ENCODE assay signal across 8 cellular contexts in the genomic region with DNA sequence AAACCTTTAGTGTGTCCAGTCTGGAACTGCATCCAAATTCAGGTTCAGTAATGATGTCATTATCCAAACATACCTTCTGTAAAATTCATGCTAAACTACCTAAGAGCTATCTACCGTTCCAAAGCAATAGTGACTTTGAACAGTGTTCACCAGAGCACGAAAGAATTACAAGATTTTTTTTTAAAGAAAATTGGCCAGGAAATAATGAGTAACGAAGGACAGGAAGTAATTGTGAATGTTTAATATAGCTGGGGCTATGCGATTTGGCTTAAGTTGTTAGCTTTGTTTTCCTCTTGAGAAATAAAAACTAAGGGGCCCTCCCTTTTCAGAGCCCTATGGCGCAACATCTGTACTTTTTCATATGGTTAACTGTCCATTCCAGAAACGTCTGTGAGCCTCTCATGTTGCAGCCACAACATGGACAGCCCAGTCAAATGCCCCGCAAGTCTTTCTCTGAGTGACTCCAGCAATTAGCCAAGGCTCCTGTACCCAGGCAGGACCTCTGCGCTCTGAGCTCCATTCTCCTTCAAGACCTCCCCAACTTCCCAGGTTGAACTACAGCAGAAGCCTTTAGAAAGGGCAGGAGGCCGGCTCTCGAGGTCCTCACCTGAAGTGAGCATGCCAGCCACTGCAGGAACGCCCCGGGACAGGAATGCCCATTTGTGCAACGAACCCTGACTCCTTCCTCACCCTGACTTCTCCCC. TPM values are rescaled to one million over a fixed set of nuclear protein-coding genes. Genes with fewer than 3 reads are reported as not detected.
DNase-seq lines count a peak whose midpoint lies in the region; ATAC-seq and TF ChIP-seq lines count a peak whose summit lies in the region.

No MANE protein-coding gene starts in this region.

- TSS peak; percentile 48 for BruUV-seq in HCT116 (replicated peaks; lab: Mats Ljungman, UMichigan)

- peak overlapping the region; percentile 82 for H2AFZ ChIP-seq in HCT116 (ENCODE audit: low read depth, low read length, poor library complexity, severe bottlenecking)

- H3K27me3 ChIP-seq in HCT116 (ENCODE audit: insufficient read depth, low read length) (no peaks in the 10 kb centered on the region), duodenal mucosa (ENCODE audit: control insufficient read depth in 1 of 2, insufficient read depth in 2 of 2, low read length in 2 of 2) (no peaks in the 10 kb centered on the region), aorta (ENCODE audit: control insufficient read depth in 1 of 2, insufficient read depth in 2 of 2, low read length in 1 of 2) (no peaks in the 10 kb centered on the region)

- CTCF ChIA-PET in HCT116 (lab: Charles Lee), result interaction anchor here (1.0 to 2.3 kb wide), 7 partner anchors 11 to 224 kb away, joined by 3 to 13 read pairs (median 4); no protein-coding TSS in a partner anchor

- intact Hi-C loops in HCT116 (cut with micrococcal nuclease) (no loop called here), aorta (cut with DNase I) (loop anchor here (2.0 to 5.0 kb wide), 5 partner anchors 47 to 153 kb away; a partner anchor contains a TSS)

- in situ Hi-C loops in GM13976 (cut with MboI; ENCODE audit: low sequenced_read_pairs, unreplicated experiment), result no loop called here

- H3K4me3 ChIP-seq in HCT116 (replicated peaks in 1 of 2; ENCODE audit: low read depth in 1 of 2, low read length in 2 of 2) (peak overlapping the region; percentile 73 to 89), duodenal mucosa (ENCODE audit: low read depth in 1 of 2, low read length in 2 of 2) (peak overlapping the region; percentile 89 to 97), mesodermal cell (ENCODE audit: extremely low read depth, insufficient read depth, low read length, poor library complexity, severe bottlenecking) (peak overlapping the region; percentile 88), aorta (ENCODE audit: low read length in 2 of 2) (peak overlapping the region; percentile 56 to 91)

- H3K4me2 ChIP-seq in HCT116 (ENCODE audit: low read length), result peak overlapping the region; percentile 95

- no peak for TF ChIP-seq POLR2A in HCT116 (IDR thresholded peaks at IDR 0.05; ENCODE audit: borderline replicate concordance, extremely low read depth, insufficient read depth, insufficient read length)

- H3K36me3 ChIP-seq in HCT116 (ENCODE audit: control insufficient read depth in 1 of 2, insufficient read depth in 2 of 2, low read length in 2 of 2), result no peaks in the 10 kb centered on the region
- H3K36me3 ChIP-seq in duodenal mucosa (ENCODE audit: control insufficient read depth in 1 of 2, insufficient read depth in 2 of 2, low read length in 2 of 2), result no peaks in the 10 kb centered on the region
- H3K36me3 ChIP-seq in mesodermal cell (ENCODE audit: control insufficient read depth, insufficient read depth, low read length), result no peaks in the 10 kb centered on the region
- H3K36me3 ChIP-seq in aorta (ENCODE audit: control insufficient read depth in 1 of 2, insufficient read depth in 2 of 2, low read length in 1 of 2), result no peaks in the 10 kb centered on the region

- H3K9me2 ChIP-seq in HCT116 (ENCODE audit: insufficient read depth), result no peaks in the 10 kb centered on the region

- POLR2A ChIA-PET in HCT116 (lab: Charles Lee), result interaction anchor here (0.7 kb wide), 1 partner anchor 155 kb away, joined by 4 read pairs; no protein-coding TSS in a partner anchor

- TF ChIP-seq RAD21 in HCT116 (IDR thresholded peaks at IDR 0.05; ENCODE audit: low read depth), result no peak

- no peaks in the 10 kb centered on the region for H4K20me1 ChIP-seq in HCT116 (ENCODE audit: insufficient read depth)

- no peaks in the 10 kb centered on the region for H3K79me2 ChIP-seq in HCT116 (ENCODE audit: insufficient read depth, low read length)

- H3K9me3 ChIP-seq in HCT116 (ENCODE audit: control insufficient read depth in 1 of 2, insufficient read depth in 1 of 2, low read depth in 1 of 2, low read length in 2 of 2) (no peaks in the 10 kb centered on the region), duodenal mucosa (ENCODE audit: control insufficient read depth in 1 of 2, low read length in 2 of 2) (no peaks in the 10 kb centered on the region), mesodermal cell (ENCODE audit: control insufficient read depth, low read length) (no peaks in the 10 kb centered on the region), aorta (ENCODE audit: control insufficient read depth, low read length) (no peaks in the 10 kb centered on the region)

- RAD21 ChIA-PET in HCT116 (lab: Charles Lee; ENCODE audit: low non-redundant PET in 1 of 2, low total read pairs in 2 of 2, uncharacterized antibody in 2 of 2, unreplicated experiment in 2 of 2), result no interaction called here

- WGBS in mesodermal cell (ENCODE audit: insufficient coverage in 2 of 2), 2 experiments, result 44 to 46% methylated on average over 12 of the region's 13 CpGs
- 2 to 3% methylated on average over 13 of the region's 13 CpGs for WGBS in aorta, 2 donors

- TF ChIP-seq CTCF in HCT116 (IDR thresholded peaks at IDR 0.05 in 2 of 3, conservative IDR thresholded peaks at IDR 0.05 in 1 of 3; ENCODE audit: borderline replicate concordance in 1 of 3, insufficient read depth in 1 of 3, low read depth in 2 of 3, low read length in 2 of 3), result no peak
- TF ChIP-seq CTCF in GM13976 (IDR thresholded peaks at IDR 0.05; ENCODE audit: borderline replicate concordance, control extremely low read depth, extremely low read depth, insufficient read depth, missing control alignments), result no peak

- DNase-seq in GF-D8 (lab: John Stamatoyannopoulos, UW), result peak; percentile 42
- no peak for DNase-seq in HCT116 (ENCODE audit: low read depth, low spot score)
- DNase-seq in OCI-M1 (lab: John Stamatoyannopoulos, UW), result peak; percentile 52
- no peak for DNase-seq in aorta
- no peak for DNase-seq in GM13976 (ENCODE audit: low spot score)
- no peak for DNase-seq in stimulated activated naive CD4-positive, alpha-beta T cell treated with Interleukin-2 at 50 U/mL for 16 hours (lab: John Stamatoyannopoulos, UW)

- ATAC-seq in HCT116 (no peak), aorta (ENCODE audit: low FRiP score) (peak; percentile 58)

- peak overlapping the region; percentile 83 for H3K27ac ChIP-seq in HCT116 (ENCODE audit: low read depth, low read length)
- H3K27ac ChIP-seq in duodenal mucosa (ENCODE audit: low read depth, low read length), result peak overlapping the region; percentile 95
- no peak overlapping the region for H3K27ac ChIP-seq in mesodermal cell (ENCODE audit: low read depth, low read length, severe bottlenecking)
- peak overlapping the region; percentile 0 to 64 for H3K27ac ChIP-seq in aorta (ENCODE audit: low read depth in 1 of 2, low read length in 2 of 2)

- peaks cover 0 to 22% of the 10 kb centered on the region in 2 experiments; a peak in 3 of 4 replicates for H3K4me1 ChIP-seq in HCT116 (ENCODE audit: control insufficient read depth in 1 of 2, insufficient read depth in 2 of 2, low read length in 2 of 2)
- H3K4me1 ChIP-seq in duodenal mucosa (ENCODE audit: control insufficient read depth in 1 of 2, insufficient read depth in 2 of 2, low read length in 2 of 2), result peaks cover 15 to 32% of the 10 kb centered on the region in 2 donors
- peaks cover 12% of the 10 kb centered on the region for H3K4me1 ChIP-seq in mesodermal cell (ENCODE audit: control insufficient read depth, insufficient read depth, low read length, poor library complexity, severe bottlenecking)
- peaks cover 3 to 6% of the 10 kb centered on the region in 2 donors for H3K4me1 ChIP-seq in aorta (ENCODE audit: control insufficient read depth in 1 of 2, insufficient read depth in 2 of 2, low read length in 2 of 2)

- H3K9ac ChIP-seq in HCT116 (ENCODE audit: low read length), result peak overlapping the region; percentile 76
- H3K9ac ChIP-seq in duodenal mucosa (ENCODE audit: low read depth in 1 of 2, low read length in 2 of 2), result peak overlapping the region; percentile 92 to 95

TF ChIP-seq in HCT116, 20 proteins besides CTCF, POLR2A, EP300 and RAD21:
- TF ChIP-seq CEBPB (IDR thresholded peaks at IDR 0.05; ENCODE audit: low read depth), result 0 out of 2 replicates have a peak, but pooled peaks have one; percentile 17
- no peak for TF ChIP-seq EGR1 (IDR thresholded peaks at IDR 0.05; ENCODE audit: low read depth)

RNA-seq across cellular contexts. Expression of a gene that starts 0.6 kb away (rescaled TPM):
- total RNA-seq in HCT116 (2021; ENCODE audit: unreplicated experiment) (9.3 TPM), aorta (10 to 100 TPM; 27.4 to 28.5 TPM)
- polyA plus RNA-seq in HCT116 (2012), result 9.3 and 11.7 TPM in 2 replicates
- polyA plus RNA-seq in mesodermal cell (2013, experiment 1 of 2), result 10.2 TPM
- 8.8 TPM for polyA plus RNA-seq in mesodermal cell (2013, experiment 2 of 2)
- polyA plus RNA-seq in aorta, result 10 to 100 TPM in 1 of 2 donors, 1 to 10 TPM in 1; 9.5 to 28.5 TPM

RNA-seq across cellular contexts. Expression of a gene that starts 37.4 kb away (rescaled TPM):
- 9.4 TPM for total RNA-seq in HCT116 (2021; ENCODE audit: unreplicated experiment)
- 9.6 and 10.8 TPM in 2 replicates for polyA plus RNA-seq in HCT116 (2012)
- polyA plus RNA-seq in mesodermal cell (2013, experiment 1 of 2), result 247 TPM
- polyA plus RNA-seq in mesodermal cell (2013, experiment 2 of 2), result 188 TPM
- 1,000 to 10,000 TPM; 3,684 to 9,611 TPM for total RNA-seq in aorta
- polyA plus RNA-seq in aorta, result 1,000 to 10,000 TPM; 3,163 to 4,826 TPM

Comparison
In these comparisons a context has a peak if more than half of its experiments do, and no peak if none do; other contexts are left out.
1. DNase-seq: peak in GF-D8 (single experiment) and OCI-M1 (single experiment); none in HCT116 (single experiment), aorta (0 of 2), GM13976 (single experiment) and stimulated activated naive CD4-positive, alpha-beta T cell treated with Interleukin-2 at 50 U/mL for 16 hours (single experiment).
2. RNA of a gene that starts 37.4 kb away (total RNA-seq): 3,684 to 9,611 TPM in aorta; 9.4 TPM in HCT116 (single experiment); every median in the first group is over 100 times any median in the second.
3. Peak in every context shown above with its lines, with median percentiles within 50 percentile points of each other: H3K4me3 ChIP-seq.